Comparison of ENCODE assay signal across 16 cellular contexts in the genomic region with DNA sequence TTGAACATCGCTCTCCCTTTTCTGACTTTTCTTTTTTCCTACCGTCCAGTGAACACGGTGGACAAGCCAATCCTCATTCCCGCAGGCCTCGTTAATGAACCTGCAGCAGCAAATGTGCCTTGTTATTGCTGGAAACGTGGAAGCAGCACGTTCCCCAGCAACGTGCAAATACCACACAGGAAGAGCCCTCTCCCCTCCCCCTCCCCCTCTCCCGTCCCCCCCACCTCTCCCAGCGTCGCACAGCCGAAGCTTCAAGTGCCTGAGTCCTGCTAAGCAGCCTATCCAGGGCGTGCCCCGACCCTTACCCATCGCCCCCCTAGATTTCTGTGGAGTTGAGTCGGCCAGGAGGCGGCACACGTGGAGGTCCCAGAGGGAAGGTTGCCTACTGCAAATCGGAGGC.
"Had no signal": no experiment of that assay in that cellular context is flagged by ENCODE, and none has a peak within 500 bp of the region (broad histone marks: within the 10 kb centered on the region; RNA-seq: fewer than 3 reads in every experiment).

No MANE protein-coding gene starts in this region.

- H3K27ac Mint-ChIP-seq: activated naive CD4-positive, alpha-beta T cell treated with anti-CD3 and anti-CD28 coated beads for 36 hours; activated naive CD8-positive, alpha-beta T cell treated with anti-CD3 and anti-CD28 coated beads, Interleukin-2, amount 50 U/mL, for 24 hours; activated T-helper 2 cell treated with anti-CD3 and anti-CD28 coated beads, Interferon-gamma antibody, Interleukin-2, Interleukin-4, amounts not matched to agents 10 μg/mL and 5 μg/mL and 100 μg/mL, durations not matched to agents 14 hours and 24 hours and 36 hours; naive B cell; stimulated activated naive B cell treated with anti-CD40 and anti-IgM and Interleukin-4, amounts not matched to agents 10 μg/mL and 1 μg/mL and 100 μg/mL, for 72 hours had no signal

- H3K36me3 Mint-ChIP-seq: naive B cell; stimulated activated naive B cell treated with anti-CD40 and anti-IgM and Interleukin-4, amounts not matched to agents 10 μg/mL and 1 μg/mL and 100 μg/mL, for 72 hours had no signal

- H3K4me3 ChIP-seq: ascending aorta, heart left ventricle, left lung, transverse colon, vagina had no signal

- H3K27ac ChIP-seq: ascending aorta, heart left ventricle, left lung, parathyroid adenoma, transverse colon, vagina had no signal

- H3K4me1 Mint-ChIP-seq: naive B cell had no signal

- H3K9me3 ChIP-seq: ascending aorta, heart left ventricle, left lung, transverse colon, vagina had no signal

- ATAC-seq: activated CD4-positive, CD25-positive, alpha-beta regulatory T cell treated with anti-CD3 and anti-CD28 coated beads, Interleukin-2, amount 50 U/mL, for 24 hours; activated naive CD8-positive, alpha-beta T cell treated with anti-CD3 and anti-CD28 coated beads, Interleukin-2, amount 50 U/mL, for 24 hours; heart left ventricle; left lung; stimulated activated naive B cell treated with anti-CD40 and anti-IgM and Interleukin-4, amounts not matched to agents 10 μg/mL and 1 μg/mL and 100 μg/mL, for 72 hours had no signal

- H3K79me2 ChIP-seq: parathyroid adenoma had no signal

- H3K9ac ChIP-seq: parathyroid adenoma had no signal

- H3K27me3 ChIP-seq: ascending aorta, left lung, transverse colon, vagina had no signal

- DNase-seq: activated naive CD4-positive, alpha-beta T cell treated with anti-CD3 and anti-CD28 coated beads for 36 hours; activated naive CD8-positive, alpha-beta T cell treated with anti-CD3 and anti-CD28 coated beads, Interleukin-2, amount 50 U/mL, for 24 hours; activated T-cell treated with anti-CD3 and anti-CD28 coated beads for 4 hours; heart left ventricle; left lung; mammary epithelial cell; naive B cell; retina; stimulated activated CD4-positive, alpha-beta T cell treated with anti-CD3 and anti-CD28 coated beads, Interleukin-2, amount 100 ng/mL, for 48 hours; stimulated activated naive B cell treated with anti-CD40 and anti-IgM and Interleukin-4, amounts not matched to agents 10 μg/mL and 1 μg/mL and 100 μg/mL, for 72 hours; transverse colon had no signal

- H3K36me3 ChIP-seq: ascending aorta, heart left ventricle, left lung, transverse colon, vagina had no signal

- H3K4me1 ChIP-seq: ascending aorta, heart left ventricle, left lung, parathyroid adenoma, transverse colon, vagina had no signal

- H3K4me3 Mint-ChIP-seq: activated naive CD4-positive, alpha-beta T cell treated with anti-CD3 and anti-CD28 coated beads for 36 hours; activated naive CD8-positive, alpha-beta T cell treated with anti-CD3 and anti-CD28 coated beads, Interleukin-2, amount 50 U/mL, for 24 hours; naive B cell; stimulated activated naive B cell treated with anti-CD40 and anti-IgM and Interleukin-4, amounts not matched to agents 10 μg/mL and 1 μg/mL and 100 μg/mL, for 72 hours had no signal

- H2AFZ ChIP-seq: parathyroid adenoma had no signal
